18 cellular contexts compared by ENCODE assay signal in the genomic region with DNA sequence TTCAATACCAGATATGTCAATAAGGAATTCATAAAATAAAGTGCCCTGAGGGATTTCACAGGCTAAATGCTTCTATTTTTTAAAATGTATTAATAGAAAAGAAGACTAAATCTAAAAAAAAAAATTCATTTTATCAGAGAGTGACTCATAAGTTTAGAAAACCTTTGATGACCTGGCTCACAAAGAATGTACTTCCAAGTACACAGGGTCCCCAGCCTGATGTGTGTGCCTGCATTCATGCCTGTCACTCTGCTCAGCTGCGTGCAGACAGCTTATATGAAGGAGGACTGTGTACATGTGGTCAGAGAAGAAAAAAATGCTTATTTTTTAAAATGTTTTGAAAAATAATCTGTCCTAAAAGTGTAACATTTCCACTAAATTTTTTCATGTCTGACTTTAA. TPM values are rescaled to one million over a fixed set of nuclear protein-coding genes. Genes with fewer than 3 reads are reported as not detected.
DNase-seq lines count a peak whose midpoint lies in the region; ATAC-seq and TF ChIP-seq lines count a peak whose summit lies in the region.
"Had no signal": no experiment of that assay in that cellular context is flagged by ENCODE, and none has a peak within 500 bp of the region (broad histone marks: within the 10 kb centered on the region; RNA-seq: fewer than 3 reads in every experiment).

No MANE protein-coding gene starts in this region.

- no peak overlapping the region for H3K4me3 ChIP-seq in SJSA1
- H3K4me3 ChIP-seq: BLaER1 treated with 17β-estradiol and CSF1 and Interleukin-3, amounts not matched to agents 10 nM and 100 nM; GM23248; psoas muscle had no signal

- DNase-seq in GM03348 (ENCODE audit: low spot score) (peak; percentile 5), SJSA1 (ENCODE audit: low read depth in 1 of 2, low spot score in 2 of 2) (peak; percentile 37 to 63), fibroblast of peridontal ligament (ENCODE audit: extremely low read depth) (peak; percentile 11), non-pigmented ciliary epithelial cell (ENCODE audit: low read depth) (peak; percentile 26), NCI-H1694 (lab: John Stamatoyannopoulos, UW) (no peak), retina (no peak), type B pancreatic cell (ENCODE audit: extremely low spot score, unreplicated experiment) (no peak)
- DNase-seq: amygdala; cortex of kidney; GM23248; naive thymus-derived CD4-positive, alpha-beta T cell; NCI-H2081; NCI-H69; psoas muscle had no signal

- H3K4me3 Mint-ChIP-seq in type B pancreatic cell, result no peak overlapping the region
- H3K4me3 Mint-ChIP-seq: naive thymus-derived CD4-positive, alpha-beta T cell had no signal

- H3K4me1 Mint-ChIP-seq in type B pancreatic cell (ENCODE audit: unreplicated experiment), result no peaks in the 10 kb centered on the region
- H3K4me1 Mint-ChIP-seq: naive thymus-derived CD4-positive, alpha-beta T cell had no signal

- H3K36me3 ChIP-seq in SJSA1, result no peaks in the 10 kb centered on the region
- H3K36me3 ChIP-seq: BLaER1 treated with 17β-estradiol and CSF1 and Interleukin-3, amounts not matched to agents 10 nM and 100 nM had no signal

- H3K27ac Mint-ChIP-seq in type B pancreatic cell, result no peak overlapping the region
- H3K27ac Mint-ChIP-seq: activated T-helper 2 cell treated with anti-CD3 and anti-CD28 coated beads, Interferon-gamma antibody, Interleukin-2, Interleukin-4, amounts not matched to agents 10 μg/mL and 5 μg/mL and 100 μg/mL, durations not matched to agents 14 hours and 24 hours and 36 hours; naive thymus-derived CD4-positive, alpha-beta T cell had no signal

- no peak overlapping the region for H3K27ac ChIP-seq in SJSA1
- H3K27ac ChIP-seq: BLaER1 treated with 17β-estradiol and CSF1 and Interleukin-3, amounts not matched to agents 10 nM and 100 nM; GM23248; psoas muscle had no signal

- no peaks in the 10 kb centered on the region for H3K4me1 ChIP-seq in SJSA1 (replicated peaks)
- H3K4me1 ChIP-seq: BLaER1 treated with 17β-estradiol and CSF1 and Interleukin-3, amounts not matched to agents 10 nM and 100 nM; psoas muscle had no signal

- H3K27me3 ChIP-seq in SJSA1 (replicated peaks), result no peaks in the 10 kb centered on the region
- H3K27me3 ChIP-seq: BLaER1 treated with 17β-estradiol and CSF1 and Interleukin-3, amounts not matched to agents 10 nM and 100 nM had no signal

- peaks cover 30% of the 10 kb centered on the region for H3K27me3 Mint-ChIP-seq in type B pancreatic cell

- H3K9me3 Mint-ChIP-seq in type B pancreatic cell, result no peaks in the 10 kb centered on the region
- H3K9me3 Mint-ChIP-seq: activated T-helper 2 cell treated with anti-CD3 and anti-CD28 coated beads, Interferon-gamma antibody, Interleukin-2, Interleukin-4, amounts not matched to agents 10 μg/mL and 5 μg/mL and 100 μg/mL, durations not matched to agents 14 hours and 24 hours and 36 hours; naive thymus-derived CD4-positive, alpha-beta T cell had no signal

- TF ChIP-seq CTCF in type B pancreatic cell (conservative IDR thresholded peaks at IDR 0.05), result no peak

- no peak for ATAC-seq in GM18520 (IDR thresholded peaks at IDR 0.05; ENCODE audit: unreplicated experiment)
- ATAC-seq: esophagus mucosa; naive thymus-derived CD4-positive, alpha-beta T cell; psoas muscle had no signal

- no peaks in the 10 kb centered on the region for H3K36me3 Mint-ChIP-seq in type B pancreatic cell
- H3K36me3 Mint-ChIP-seq: naive thymus-derived CD4-positive, alpha-beta T cell had no signal

- no peaks in the 10 kb centered on the region for H3K9me3 ChIP-seq in SJSA1 (replicated peaks)
- H3K9me3 ChIP-seq: BLaER1 treated with 17β-estradiol and CSF1 and Interleukin-3, amounts not matched to agents 10 nM and 100 nM; psoas muscle had no signal

RNA-seq across cellular contexts. Expression of a gene that starts 3.0 kb away (rescaled TPM):
- 16.0 and 24.7 TPM in 2 replicates for total RNA-seq in SJSA1 (2014; rRNA removed; shearing (Covaris generic))
- total RNA-seq in type B pancreatic cell (ENCODE audit: low replicate concordance), result 26.8 and 33.2 TPM in 2 replicates

Comparison
In these comparisons a context has a peak if more than half of its experiments do, and no peak if none do; other contexts are left out.
1. DNase-seq: peak in GM03348 (single experiment), SJSA1 (2 of 2), fibroblast of peridontal ligament (single experiment) and non-pigmented ciliary epithelial cell (single experiment); none in NCI-H1694 (single experiment), retina (single experiment) and type B pancreatic cell (single experiment).